In genomic region chr9:109974918-109975276, GRCh38 we compare ENCODE assay signal across 16 cellular contexts.
DNase-seq lines count a peak whose midpoint lies in the region; ATAC-seq and TF ChIP-seq lines count a peak whose summit lies in the region.
"Had no signal": no experiment of that assay in that cellular context is flagged by ENCODE, and none has a peak within 500 bp of the region (broad histone marks: within the 10 kb centered on the region; RNA-seq: fewer than 3 reads in every experiment).

No MANE protein-coding gene starts in this region.

- no peak overlapping the region for H3K4me3 ChIP-seq in SU-DHL-6 (ENCODE audit: insufficient read depth, low read length, poor library complexity, severe bottlenecking)
- H3K4me3 ChIP-seq in SJCRH30, result no peak overlapping the region
- H3K4me3 ChIP-seq: body of pancreas, HAP-1, left ventricle myocardium inferior had no signal

- H3K9me3 ChIP-seq in SU-DHL-6 (ENCODE audit: insufficient read depth, low read length) (no peaks in the 10 kb centered on the region), SJCRH30 (replicated peaks) (no peaks in the 10 kb centered on the region)
- H3K9me3 ChIP-seq: body of pancreas, HAP-1, left ventricle myocardium inferior had no signal

- peaks cover 3 to 6% (median 4%) of the 10 kb centered on the region in 3 donors for H3K27me3 Mint-ChIP-seq in CD14-positive monocyte (ENCODE audit: low read depth in 3 of 3)
- H3K27me3 Mint-ChIP-seq: type B pancreatic cell had no signal

- no peaks in the 10 kb centered on the region for H3K4me1 ChIP-seq in SJCRH30
- H3K4me1 ChIP-seq: body of pancreas, HAP-1 had no signal

- no peak for TF ChIP-seq CTCF in CD14-positive monocyte (IDR thresholded peaks at IDR 0.05)
- no peak for TF ChIP-seq CTCF in SU-DHL-6 (IDR thresholded peaks at IDR 0.05; ENCODE audit: insufficient read depth, low read length, poor library complexity, severe bottlenecking)

- no peaks in the 10 kb centered on the region for H3K36me3 ChIP-seq in SU-DHL-6 (ENCODE audit: low read length)
- peaks cover 39% of the 10 kb centered on the region for H3K36me3 ChIP-seq in SJCRH30
- H3K36me3 ChIP-seq: HAP-1, left ventricle myocardium inferior had no signal

- H3K9me2 ChIP-seq in SU-DHL-6 (replicated peaks; ENCODE audit: insufficient read depth, low read length), result no peaks in the 10 kb centered on the region

- intact Hi-C loops in CD14-positive monocyte (cut with micrococcal nuclease), result loop anchor here in 1 of 2 donors (5.0 kb wide), 2 partner anchors 77 to 172 kb away; no protein-coding TSS in a partner anchor

- H3K79me2 ChIP-seq in SU-DHL-6 (ENCODE audit: insufficient read depth, low read length), result no peaks in the 10 kb centered on the region

- H3K4me1 Mint-ChIP-seq in CD14-positive monocyte, result peaks cover 39% of the 10 kb centered on the region

- peak overlapping the region; percentile 43 for H3K9ac ChIP-seq in SU-DHL-6 (ENCODE audit: low read length)

- H3K9me3 Mint-ChIP-seq in CD14-positive monocyte, result peaks cover 0 to 3% (median 0%) of the 10 kb centered on the region in 7 donors
- H3K9me3 Mint-ChIP-seq: type B pancreatic cell had no signal

- peak overlapping the region; percentile 55 for H3K4me2 ChIP-seq in SU-DHL-6 (ENCODE audit: low read depth, low read length, poor library complexity, severe bottlenecking)

- ATAC-seq in GM19025 (IDR thresholded peaks at IDR 0.05; ENCODE audit: low read depth, unreplicated experiment) (peak; percentile 5), HG02642 (IDR thresholded peaks at IDR 0.05; ENCODE audit: poor library complexity, unreplicated experiment) (peak; percentile 12)
- ATAC-seq: body of pancreas had no signal

- H3K27me3 ChIP-seq in SU-DHL-6 (ENCODE audit: low read length) (no peaks in the 10 kb centered on the region), SJCRH30 (no peaks in the 10 kb centered on the region)
- H3K27me3 ChIP-seq: body of pancreas had no signal

- H3K36me3 Mint-ChIP-seq in CD14-positive monocyte, result peaks cover 0 to 1% of the 10 kb centered on the region in 2 donors

- DNase-seq in CD14-positive monocyte (ENCODE audit: low spot score) (no peak), occipital lobe (lab: John Stamatoyannopoulos, UW) (no peak), SJCRH30 (no peak), HK-2 (ENCODE audit: unreplicated experiment) (no peak), RKO (ENCODE audit: low spot score) (no peak)
- DNase-seq: activated CD4-positive, alpha-beta T cell treated with anti-CD3 and anti-CD28 coated beads for 1 hour; activated effector memory CD4-positive, alpha-beta T cell treated with Interleukin-2 at 50 U/mL for 16 hours; DMS79; left ventricle myocardium inferior; NCI-H1092 treated with DMSO at 0.1 percent for 48 hours had no signal

- H2AFZ ChIP-seq in SU-DHL-6 (ENCODE audit: low read depth, low read length, severe bottlenecking), result no peak overlapping the region

- H3F3A ChIP-seq in SU-DHL-6 (ENCODE audit: insufficient read depth), result peaks cover 40% of the 10 kb centered on the region

- H3K4me3 Mint-ChIP-seq in CD14-positive monocyte, result no peak overlapping the region
- H3K4me3 Mint-ChIP-seq: type B pancreatic cell had no signal

- peak overlapping the region; percentile 94 for H3K27ac ChIP-seq in SU-DHL-6 (ENCODE audit: low read depth, low read length)
- no peak overlapping the region for H3K27ac ChIP-seq in SJCRH30
- H3K27ac ChIP-seq: body of pancreas had no signal

- no peaks in the 10 kb centered on the region for H4K20me1 ChIP-seq in SU-DHL-6 (ENCODE audit: low read depth, low read length)

- peak overlapping the region in 5 of 7 donors; percentile 42 to 74 (median 65) for H3K27ac Mint-ChIP-seq in CD14-positive monocyte
- H3K27ac Mint-ChIP-seq: type B pancreatic cell had no signal
